12 cellular contexts compared by ENCODE assay signal in the genomic region with DNA sequence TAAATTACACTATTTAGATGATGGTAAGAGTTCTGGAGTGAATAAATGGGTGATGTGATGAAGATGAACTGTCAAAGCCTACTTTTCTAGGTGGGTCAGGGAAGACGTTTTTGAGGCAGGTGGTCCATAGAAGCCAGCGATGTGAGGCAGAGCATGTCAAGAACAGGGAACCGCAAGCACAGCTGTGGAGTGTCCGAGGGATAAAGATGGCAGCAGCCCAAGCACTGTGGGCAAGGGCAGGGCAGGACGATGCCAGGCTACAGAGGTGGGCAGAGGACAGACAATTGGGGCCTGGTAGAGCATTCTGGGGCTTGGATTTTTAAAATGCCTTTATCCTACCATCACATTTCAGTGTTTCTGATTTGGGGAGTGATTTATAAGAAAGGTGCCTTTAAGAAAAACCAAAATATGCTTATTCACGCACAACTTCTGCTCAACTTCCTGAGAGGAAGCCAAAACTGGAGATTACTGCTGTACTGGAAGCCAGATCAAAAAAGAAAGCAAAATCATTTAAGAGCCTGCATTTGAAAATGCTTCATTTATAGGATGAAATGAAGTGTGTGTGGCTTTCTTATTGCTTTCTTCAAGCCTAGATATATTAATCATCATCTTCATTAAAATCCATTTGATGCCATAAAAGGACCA.
DNase-seq lines count a peak whose midpoint lies in the region; ATAC-seq, FAIRE-seq and TF ChIP-seq lines count a peak whose summit lies in the region.
"Had no signal": no experiment of that assay in that cellular context is flagged by ENCODE, and none has a peak within 500 bp of the region (broad histone marks: within the 10 kb centered on the region; RNA-seq: fewer than 3 reads in every experiment).

No MANE protein-coding gene starts in this region.

- H3K9me3 Mint-ChIP-seq in activated naive CD8-positive, alpha-beta T cell treated with anti-CD3 and anti-CD28 coated beads, Interleukin-2, amount 10 ng/mL, durations not matched to agents 7 days and 5 days = no peaks in the 10 kb centered on the region
- no peaks in the 10 kb centered on the region for H3K9me3 Mint-ChIP-seq in activated naive CD8-positive, alpha-beta T cell treated with anti-CD3 and anti-CD28 coated beads, Interleukin-2, amount 50 U/mL, for 24 hours
- H3K9me3 Mint-ChIP-seq in stimulated activated memory B cell treated with anti-CD40 and anti-IgM and Interleukin-4, amounts not matched to agents 10 μg/mL and 1 μg/mL and 100 μg/mL, for 72 hours = peaks cover under 1% of the 10 kb centered on the region

- H3K79me2 ChIP-seq in OCI-LY3 (ENCODE audit: low read length) (no peaks in the 10 kb centered on the region), endothelial cell of umbilical vein (ENCODE audit: control insufficient read depth, insufficient read depth, low read length) (no peaks in the 10 kb centered on the region)

- H3K27me3 ChIP-seq in OCI-LY3 (ENCODE audit: low read depth, low read length) = no peaks in the 10 kb centered on the region
- no peaks in the 10 kb centered on the region for H3K27me3 ChIP-seq in endothelial cell of umbilical vein (ENCODE audit: control insufficient read depth in 2 of 2, insufficient read depth in 2 of 2, low read length in 2 of 2)
- H3K27me3 ChIP-seq: vagina had no signal

- H3K4me2 ChIP-seq in OCI-LY3 (ENCODE audit: low read length) = no peak overlapping the region
- H3K4me2 ChIP-seq in endothelial cell of umbilical vein (ENCODE audit: insufficient read depth, low read length) = peak overlapping the region; percentile 75

- no peak for TF ChIP-seq CTCF in OCI-LY3 (IDR thresholded peaks at IDR 0.05; ENCODE audit: low read depth, low read length)
- TF ChIP-seq CTCF in endothelial cell of umbilical vein (IDR thresholded peaks at IDR 0.05; ENCODE audit: extremely low read depth in 1 of 2, insufficient read depth in 1 of 2, low read depth in 1 of 2, low read length in 2 of 2) = no peak
- TF ChIP-seq CTCF in GM13977 (IDR thresholded peaks at IDR 0.05; ENCODE audit: extremely low read depth, insufficient read depth, missing control alignments) = no peak

- H3K9ac ChIP-seq in OCI-LY3 (ENCODE audit: low read length) (no peak overlapping the region), endothelial cell of umbilical vein (replicated peaks; ENCODE audit: extremely low read depth, insufficient read depth, low read length) (no peak overlapping the region)

- peaks cover 11% of the 10 kb centered on the region for H3K27me3 Mint-ChIP-seq in activated naive CD8-positive, alpha-beta T cell treated with anti-CD3 and anti-CD28 coated beads, Interleukin-2, amount 10 ng/mL, durations not matched to agents 7 days and 5 days
- peaks cover 3% of the 10 kb centered on the region for H3K27me3 Mint-ChIP-seq in activated naive CD8-positive, alpha-beta T cell treated with anti-CD3 and anti-CD28 coated beads, Interleukin-2, amount 50 U/mL, for 24 hours
- no peaks in the 10 kb centered on the region for H3K27me3 Mint-ChIP-seq in stimulated activated memory B cell treated with anti-CD40 and anti-IgM and Interleukin-4, amounts not matched to agents 10 μg/mL and 1 μg/mL and 100 μg/mL, for 72 hours

- H3K9me3 ChIP-seq in OCI-LY3 (ENCODE audit: insufficient read depth, low read length) (no peaks in the 10 kb centered on the region), endothelial cell of umbilical vein (replicated peaks; ENCODE audit: control insufficient read depth, insufficient read depth, low read length) (no peaks in the 10 kb centered on the region)
- H3K9me3 ChIP-seq: vagina had no signal

- H3K4me1 ChIP-seq in OCI-LY3 (ENCODE audit: low read length) (no peaks in the 10 kb centered on the region), endothelial cell of umbilical vein (ENCODE audit: control insufficient read depth, extremely low read depth, insufficient read depth, low read length) (peaks cover 3% of the 10 kb centered on the region)

- peak; percentile 50 for ATAC-seq in activated naive CD8-positive, alpha-beta T cell treated with anti-CD3 and anti-CD28 coated beads, Interleukin-2, amount 10 ng/mL, durations not matched to agents 7 days and 5 days (ENCODE audit: low read depth)
- ATAC-seq in activated naive CD8-positive, alpha-beta T cell treated with anti-CD3 and anti-CD28 coated beads, Interleukin-2, amount 50 U/mL, for 24 hours = no peak
- ATAC-seq in stimulated activated memory B cell treated with anti-CD40 and anti-IgM and Interleukin-4, amounts not matched to agents 10 μg/mL and 1 μg/mL and 100 μg/mL, for 72 hours = no peak

- POLR2A ChIA-PET in activated naive CD8-positive, alpha-beta T cell treated with anti-CD3 and anti-CD28 coated beads, Interleukin-2, amount 10 ng/mL, durations not matched to agents 7 days and 5 days (lab: Charles Lee) = no interaction called here
- POLR2A ChIA-PET in endothelial cell of umbilical vein (lab: Charles Lee) = no interaction called here

- CTCF ChIA-PET in endothelial cell of umbilical vein (lab: Charles Lee) = interaction anchor here (1.0 to 1.9 kb wide), 2 partner anchors 9 to 394 kb away, joined by 5 to 18 read pairs; no protein-coding TSS in a partner anchor

- H3K36me3 Mint-ChIP-seq in activated naive CD8-positive, alpha-beta T cell treated with anti-CD3 and anti-CD28 coated beads, Interleukin-2, amount 10 ng/mL, durations not matched to agents 7 days and 5 days = no peaks in the 10 kb centered on the region
- H3K36me3 Mint-ChIP-seq in activated naive CD8-positive, alpha-beta T cell treated with anti-CD3 and anti-CD28 coated beads, Interleukin-2, amount 50 U/mL, for 24 hours (ENCODE audit: low read depth) = no peaks in the 10 kb centered on the region
- H3K36me3 Mint-ChIP-seq in stimulated activated memory B cell treated with anti-CD40 and anti-IgM and Interleukin-4, amounts not matched to agents 10 μg/mL and 1 μg/mL and 100 μg/mL, for 72 hours = no peaks in the 10 kb centered on the region

- TF ChIP-seq POLR2A in endothelial cell of umbilical vein (IDR thresholded peaks at IDR 0.05; ENCODE audit: low read depth, low read length) = no peak

- BruUV-seq in endothelial cell of umbilical vein (replicated peaks; lab: Mats Ljungman, UMichigan) = no TSS peak

- H3K27ac ChIP-seq in OCI-LY3 (ENCODE audit: low read length) = no peak overlapping the region
- no peak overlapping the region for H3K27ac ChIP-seq in endothelial cell of umbilical vein (ENCODE audit: insufficient read depth, low read depth, low read length)
- H3K27ac ChIP-seq: skin epidermis, vagina had no signal

- dilution Hi-C loops in endothelial cell of umbilical vein (cut with MboI; ENCODE audit: extremely low pct_ligation_motif_present, low sequenced_read_pairs) = no loop called here

- intact Hi-C loops in endothelial cell of umbilical vein (cut with micrococcal nuclease) = loop anchor here (1.0 to 5.0 kb wide), 3 partner anchors 330 to 1584 kb away; no protein-coding TSS in a partner anchor

- in situ Hi-C loops in GM13977 (cut with MboI; ENCODE audit: low pct_unique_long_range_greater_than_20kb, low sequenced_read_pairs, unreplicated experiment) = loop anchor here (10.0 kb wide), 1 partner anchor 388 kb away; no protein-coding TSS in a partner anchor

- FAIRE-seq in endothelial cell of umbilical vein (lab: Jason Lieb, UNC) = no peak

- H3K4me3 ChIP-seq in OCI-LY3 (ENCODE audit: low read length) = no peak overlapping the region
- H3K4me3 ChIP-seq in endothelial cell of umbilical vein (replicated peaks in 1 of 3; ENCODE audit: insufficient read depth in 1 of 3, low read depth in 1 of 3, low read length in 3 of 3) = peak overlapping the region in 1 of 3 experiments; percentile 39
- H3K4me3 ChIP-seq: skin epidermis, vagina had no signal

- H3K4me1 Mint-ChIP-seq in activated naive CD8-positive, alpha-beta T cell treated with anti-CD3 and anti-CD28 coated beads, Interleukin-2, amount 10 ng/mL, durations not matched to agents 7 days and 5 days = peaks cover 6% of the 10 kb centered on the region
- peaks cover 4% of the 10 kb centered on the region for H3K4me1 Mint-ChIP-seq in activated naive CD8-positive, alpha-beta T cell treated with anti-CD3 and anti-CD28 coated beads, Interleukin-2, amount 50 U/mL, for 24 hours
- peaks cover 7% of the 10 kb centered on the region for H3K4me1 Mint-ChIP-seq in stimulated activated memory B cell treated with anti-CD40 and anti-IgM and Interleukin-4, amounts not matched to agents 10 μg/mL and 1 μg/mL and 100 μg/mL, for 72 hours

- peak overlapping the region; percentile 58 for H3K4me3 Mint-ChIP-seq in activated naive CD8-positive, alpha-beta T cell treated with anti-CD3 and anti-CD28 coated beads, Interleukin-2, amount 10 ng/mL, durations not matched to agents 7 days and 5 days
- H3K4me3 Mint-ChIP-seq in activated naive CD8-positive, alpha-beta T cell treated with anti-CD3 and anti-CD28 coated beads, Interleukin-2, amount 50 U/mL, for 24 hours = no peak overlapping the region
- H3K4me3 Mint-ChIP-seq in stimulated activated memory B cell treated with anti-CD40 and anti-IgM and Interleukin-4, amounts not matched to agents 10 μg/mL and 1 μg/mL and 100 μg/mL, for 72 hours = peak overlapping the region; percentile 41

- H2AFZ ChIP-seq in OCI-LY3 (ENCODE audit: low read depth, low read length) (0 out of 2 replicates have a peak overlapping the region, but pooled peaks have one; percentile 8), endothelial cell of umbilical vein (ENCODE audit: low read depth, low read length) (peak overlapping the region; percentile 7)

- no peaks in the 10 kb centered on the region for H3K36me3 ChIP-seq in OCI-LY3 (replicated peaks; ENCODE audit: low read depth, low read length)
- no peaks in the 10 kb centered on the region for H3K36me3 ChIP-seq in endothelial cell of umbilical vein (ENCODE audit: control insufficient read depth in 2 of 2, extremely low read depth in 1 of 2, insufficient read depth in 2 of 2, low read length in 2 of 2)
- H3K36me3 ChIP-seq: vagina had no signal

- H3K9me1 ChIP-seq in endothelial cell of umbilical vein (replicated peaks; ENCODE audit: control insufficient read depth, extremely low read depth, insufficient read depth, low read length) = no peaks in the 10 kb centered on the region

- H4K20me1 ChIP-seq in OCI-LY3 (ENCODE audit: insufficient read depth, low read length) (no peaks in the 10 kb centered on the region), endothelial cell of umbilical vein (replicated peaks; ENCODE audit: control insufficient read depth, extremely low read depth, insufficient read depth, low read length) (no peaks in the 10 kb centered on the region)

- peak overlapping the region; percentile 62 for H3K27ac Mint-ChIP-seq in activated naive CD8-positive, alpha-beta T cell treated with anti-CD3 and anti-CD28 coated beads, Interleukin-2, amount 10 ng/mL, durations not matched to agents 7 days and 5 days
- no peak overlapping the region for H3K27ac Mint-ChIP-seq in activated naive CD8-positive, alpha-beta T cell treated with anti-CD3 and anti-CD28 coated beads, Interleukin-2, amount 50 U/mL, for 24 hours
- H3K27ac Mint-ChIP-seq in stimulated activated memory B cell treated with anti-CD40 and anti-IgM and Interleukin-4, amounts not matched to agents 10 μg/mL and 1 μg/mL and 100 μg/mL, for 72 hours = peak overlapping the region; percentile 64

- no peak for DNase-seq in activated naive CD8-positive, alpha-beta T cell treated with anti-CD3 and anti-CD28 coated beads, Interleukin-2, amount 10 ng/mL, durations not matched to agents 7 days and 5 days
- DNase-seq in activated naive CD8-positive, alpha-beta T cell treated with anti-CD3 and anti-CD28 coated beads, Interleukin-2, amount 50 U/mL, for 24 hours = no peak
- DNase-seq in endothelial cell of umbilical vein (ENCODE audit: low read depth, low spot score) = peak; percentile 12
- no peak for DNase-seq in NCI-H1694 (lab: John Stamatoyannopoulos, UW)
- no peak for DNase-seq in GM13977 (ENCODE audit: low spot score)
- DNase-seq in DMS114 treated with DMSO at 0.1 percent for 48 hours (lab: John Stamatoyannopoulos, UW; ENCODE audit: unreplicated experiment) = no peak
- DNase-seq: activated T-cell treated with anti-CD3 and anti-CD28 coated beads, Interleukin-2, amount 50 U/mL, for 1 hour; NCI-H2029 had no signal
